In genomic region chr2:143259368-143259958, GRCh38 we compare ENCODE assay signal across 8 cellular contexts.
DNase-seq lines count a peak whose midpoint lies in the region; ATAC-seq and TF ChIP-seq lines count a peak whose summit lies in the region.

No MANE protein-coding gene starts in this region.

- peaks cover 0 to 12% (median 7%) of the 10 kb centered on the region in 3 donors for H3K36me3 Mint-ChIP-seq in naive thymus-derived CD8-positive, alpha-beta T cell

- peak; percentile 57 for ATAC-seq in GM18517 (IDR thresholded peaks at IDR 0.05; ENCODE audit: unreplicated experiment)
- peak; percentile 51 to 57 for ATAC-seq in naive thymus-derived CD8-positive, alpha-beta T cell
- ATAC-seq in stimulated activated naive CD8-positive, alpha-beta T cell treated with anti-CD3 and anti-CD28 coated beads, Interleukin-15, Interleukin-2, amounts not matched to agents 100 U/mL and 50 U/mL, for 24 hours: peak; percentile 24

- no peaks in the 10 kb centered on the region for H3K9me3 ChIP-seq in NT2/D1 (ENCODE audit: insufficient read depth, low read length)

- TF ChIP-seq CTCF in AG09319 (IDR thresholded peaks at IDR 0.05; ENCODE audit: low read depth, low read length) (peak; percentile 78), HL-60 (IDR thresholded peaks at IDR 0.05; ENCODE audit: insufficient read depth, low read length) (peak; percentile 60)

- H3K27ac ChIP-seq in HL-60 (replicated peaks): no peak overlapping the region

- POLR2A ChIA-PET in naive thymus-derived CD8-positive, alpha-beta T cell (lab: Charles Lee): interaction anchor here (0.9 to 3.9 kb wide), 8 partner anchors 35 to 149 kb away, joined by 3 to 24 read pairs (median 4); no protein-coding TSS in a partner anchor

- H3K27me3 ChIP-seq in HL-60 (ENCODE audit: insufficient read depth, poor library complexity, severe bottlenecking): no peaks in the 10 kb centered on the region
- H3K27me3 ChIP-seq in NT2/D1 (ENCODE audit: insufficient read depth, insufficient read length): no peaks in the 10 kb centered on the region

- DNase-seq in AG09319 (ENCODE audit: extremely low read depth, low read depth) (peak; percentile 27), HL-60 (ENCODE audit: low read depth in 1 of 2, low spot score in 1 of 2) (peak; percentile 13 to 68), NT2/D1 (ENCODE audit: low read depth, low spot score) (peak; percentile 67), epidermal melanocyte (ENCODE audit: insufficient read length, low spot score) (peak; percentile 23)
- peak; percentile 71 for DNase-seq in activated CD8-positive, alpha-beta memory T cell treated with anti-CD3 and anti-CD28 coated beads, Interleukin-2, amount 50 U/mL, for 4 hours
- DNase-seq in naive thymus-derived CD8-positive, alpha-beta T cell: peak; percentile 34 to 85 (median 67)
- peak; percentile 67 for DNase-seq in stimulated activated naive CD8-positive, alpha-beta T cell treated with anti-CD3 and anti-CD28 coated beads, Interleukin-15, Interleukin-2, amounts not matched to agents 100 U/mL and 50 U/mL, for 24 hours

- H3K9ac ChIP-seq in NT2/D1 (ENCODE audit: insufficient read length, low read depth): no peak overlapping the region

- no peaks in the 10 kb centered on the region for H3K9me3 Mint-ChIP-seq in naive thymus-derived CD8-positive, alpha-beta T cell

- peak overlapping the region in 9 of 10 donors; percentile 15 to 94 (median 87) for H3K27ac Mint-ChIP-seq in naive thymus-derived CD8-positive, alpha-beta T cell

- no peaks in the 10 kb centered on the region for H3K4me1 ChIP-seq in NT2/D1 (ENCODE audit: insufficient read depth, insufficient read length)

- no peaks in the 10 kb centered on the region for H3K36me3 ChIP-seq in NT2/D1 (ENCODE audit: insufficient read depth, insufficient read length, low read length)

- no peak overlapping the region for H3K4me3 ChIP-seq in HL-60 (replicated peaks; ENCODE audit: insufficient read depth, low read length)
- no peak overlapping the region for H3K4me3 ChIP-seq in NT2/D1 (ENCODE audit: insufficient read length, low read depth)

- H3K4me3 Mint-ChIP-seq in naive thymus-derived CD8-positive, alpha-beta T cell: peak overlapping the region; percentile 53 to 87 (median 75)

- peaks cover 27 to 86% (median 71%) of the 10 kb centered on the region in 4 donors for H3K4me1 Mint-ChIP-seq in naive thymus-derived CD8-positive, alpha-beta T cell

- no peaks in the 10 kb centered on the region for H3K27me3 Mint-ChIP-seq in naive thymus-derived CD8-positive, alpha-beta T cell
